20 cellular contexts compared by ENCODE assay signal in genomic region chr1:208247696-208248095, GRCh38.
"Had no signal": no experiment of that assay in that cellular context is flagged by ENCODE, and none has a peak within 500 bp of the region (broad histone marks: within the 10 kb centered on the region; RNA-seq: fewer than 3 reads in every experiment).

No MANE protein-coding gene starts in this region.

- H3K36me3 ChIP-seq: heart right ventricle, left lung, stomach had no signal

- ATAC-seq: esophagus mucosa; heart right ventricle; left lung; natural killer cell treated with Interleukin-12 subunit alpha and Interleukin-12 subunit beta and Interleukin-15 and Interleukin-18, amount 100 ng/mL, for 72 hours; sciatic nerve had no signal

- H3K9ac ChIP-seq: parathyroid adenoma had no signal

- H3K27ac ChIP-seq: heart right ventricle, left lung, parathyroid adenoma, skin epidermis, stomach had no signal

- H2AFZ ChIP-seq: parathyroid adenoma had no signal

- FAIRE-seq: endometrium, frontal cortex, keratinocyte had no signal

- H3K4me1 ChIP-seq: parathyroid adenoma had no signal

- H3K4me3 ChIP-seq: dorsolateral prefrontal cortex, heart right ventricle, left lung, lung, skin epidermis, stomach had no signal

- H3K9me3 ChIP-seq: heart right ventricle, left lung, stomach had no signal

- DNase-seq: cortex of kidney; effector CD8-positive, alpha-beta T cell; heart right ventricle; left lung; mesenchymal stem cell; stimulated activated CD4-positive, alpha-beta T cell treated with anti-CD3 and anti-CD28 coated beads, Interleukin-2, amount 100 ng/mL, for 24 hours; stimulated activated CD4-positive, alpha-beta T cell treated with anti-CD3 and anti-CD28 coated beads, Interleukin-4, amount 100 ng/mL, for 4 hours; stimulated activated naive CD4-positive, alpha-beta T cell; stomach; trophoblast cell had no signal

- H3K79me2 ChIP-seq: parathyroid adenoma had no signal
